ENCODE assay signal across 13 cellular contexts in genomic region chr22:31627223-31627731, GRCh38. TPM values are rescaled to one million over a fixed set of nuclear protein-coding genes. Genes with fewer than 3 reads are reported as not detected.
DNase-seq lines count a peak whose midpoint lies in the region; ATAC-seq, FAIRE-seq and TF ChIP-seq lines count a peak whose summit lies in the region.
"Had no signal": no experiment of that assay in that cellular context is flagged by ENCODE, and none has a peak within 500 bp of the region (broad histone marks: within the 10 kb centered on the region; RNA-seq: fewer than 3 reads in every experiment).

No MANE protein-coding gene starts in this region.

- H3K9me3 Mint-ChIP-seq in natural killer cell: no peaks in the 10 kb centered on the region
- H3K9me3 Mint-ChIP-seq: T-helper 1 cell treated with Interleukin-12 subunit alpha and Interleukin-12 subunit beta and Interleukin-4 antibody, amounts not matched to agents 30 μg/mL and 1 μg/mL, for 36 hours had no signal

- FAIRE-seq in HepG2 (lab: Jason Lieb, UNC): no peak
- FAIRE-seq: pancreas had no signal

- peaks cover 42% of the 10 kb centered on the region for H4K20me1 ChIP-seq in HepG2 (ENCODE audit: insufficient read depth, low read length)

- H3K4me1 Mint-ChIP-seq in natural killer cell: peaks cover 37 to 57% of the 10 kb centered on the region in 2 donors

- no TSS peak for BruUV-seq in HepG2 (replicated peaks; lab: Mats Ljungman, UMichigan)

- H3K4me3 Mint-ChIP-seq in natural killer cell: no peak overlapping the region
- H3K4me3 Mint-ChIP-seq: T-helper 1 cell treated with Interleukin-12 subunit alpha and Interleukin-12 subunit beta and Interleukin-4 antibody, amounts not matched to agents 30 μg/mL and 1 μg/mL, for 36 hours had no signal

- in situ Hi-C loops in HepG2 (cut with HindIII; ENCODE audit: extremely low pct_ligation_motif_present, low pct_unique_long_range_greater_than_20kb): no loop called here

- TF ChIP-seq EP300 in HepG2 (IDR thresholded peaks at IDR 0.05; ENCODE audit: low read depth in 2 of 2, low read length in 2 of 2) (no peak), HepG2 (CRISPR knock-in tag; IDR thresholded peaks at IDR 0.05; ENCODE audit: borderline replicate concordance) (no peak)

- CTCF ChIA-PET in HepG2 (lab: Yijun Ruan, JAX; ENCODE audit: low intra/inter-chr PET ratio, low total read pairs): interaction anchor here (1.5 kb wide), 1 partner anchor 71 kb away, joined by 6 read pairs; no protein-coding TSS in a partner anchor

- H3K4me2 ChIP-seq in HepG2 (ENCODE audit: low read depth, low read length): peak overlapping the region; percentile 50

- H3K36me3 ChIP-seq in HepG2 (replicated peaks in 1 of 2; ENCODE audit: control insufficient read depth in 1 of 2, insufficient read depth in 2 of 2, low read length in 2 of 2) (peaks cover 8 to 17% of the 10 kb centered on the region in 2 experiments), right lobe of liver (peaks cover 0 to 2% (median 0%) of the 10 kb centered on the region in 4 donors), adipocyte (ENCODE audit: control insufficient read depth, insufficient read depth, low read length, severe bottlenecking) (peaks cover 36% of the 10 kb centered on the region), uterus (no peaks in the 10 kb centered on the region)
- H3K36me3 ChIP-seq: pancreas had no signal

- no peaks in the 10 kb centered on the region for H3K9me3 ChIP-seq in HepG2 (ENCODE audit: low read length)
- H3K9me3 ChIP-seq in right lobe of liver: no peaks in the 10 kb centered on the region
- H3K9me3 ChIP-seq in adipocyte (ENCODE audit: control insufficient read depth, low read length): no peaks in the 10 kb centered on the region
- no peaks in the 10 kb centered on the region for H3K9me3 ChIP-seq in uterus
- H3K9me3 ChIP-seq: pancreas had no signal

- peak overlapping the region; percentile 80 to 93 for H3K27ac Mint-ChIP-seq in natural killer cell

- H3K36me3 Mint-ChIP-seq in natural killer cell: no peaks in the 10 kb centered on the region

- peak; percentile 10; the same call in 1 of the 2 replicates for TF ChIP-seq RAD21 in HepG2 (CRISPR knock-in tag; IDR thresholded peaks at IDR 0.05)

- peak overlapping the region; percentile 51 for H3K27ac ChIP-seq in HepG2 (ENCODE audit: extremely low read length, insufficient read depth, low read length)
- no peak overlapping the region for H3K27ac ChIP-seq in right lobe of liver
- H3K27ac ChIP-seq in uterus: peak overlapping the region; percentile 57 to 66

- peaks cover 64% of the 10 kb centered on the region for H3K79me2 ChIP-seq in HepG2 (ENCODE audit: insufficient read depth, low read length)

- H3K27me3 ChIP-seq in HepG2 (ENCODE audit: control insufficient read depth in 1 of 2, insufficient read depth in 2 of 2, low read length in 2 of 2) (no peaks in the 10 kb centered on the region), right lobe of liver (no peaks in the 10 kb centered on the region), adipocyte (replicated peaks; ENCODE audit: control insufficient read depth, insufficient read depth, low read length) (no peaks in the 10 kb centered on the region), uterus (no peaks in the 10 kb centered on the region)
- H3K27me3 ChIP-seq: pancreas had no signal

- TF ChIP-seq CTCF in HepG2 (CRISPR knock-in tag; IDR thresholded peaks at IDR 0.05) (no peak), right lobe of liver (IDR thresholded peaks at IDR 0.05) (no peak), natural killer cell (IDR thresholded peaks at IDR 0.05) (no peak), uterus (IDR thresholded peaks at IDR 0.05) (no peak)

- no peak for TF ChIP-seq POLR2A in HepG2 (IDR thresholded peaks at IDR 0.05; ENCODE audit: insufficient read depth in 1 of 2, low read depth in 2 of 2, low read length in 2 of 2)
- no peak for TF ChIP-seq POLR2A in right lobe of liver (IDR thresholded peaks at IDR 0.05)
- TF ChIP-seq POLR2A in uterus (IDR thresholded peaks at IDR 0.05): no peak

- H3K4me1 ChIP-seq in HepG2 (ENCODE audit: insufficient read depth, low read length) (peaks cover 52% of the 10 kb centered on the region), right lobe of liver (peaks cover 0 to 25% (median 2%) of the 10 kb centered on the region in 4 donors), adipocyte (ENCODE audit: control insufficient read depth, insufficient read depth, low read length) (peaks cover 59% of the 10 kb centered on the region), uterus (peaks cover 0 to 7% of the 10 kb centered on the region in 2 donors)

- intact Hi-C loops in HepG2 (cut with micrococcal nuclease; ENCODE audit: unreplicated experiment): no loop called here
- intact Hi-C loops in right lobe of liver (cut with DNase I): loop anchor here in 1 of 2 donors (10.0 kb wide), 1 partner anchor 62 kb away; no protein-coding TSS in a partner anchor
- intact Hi-C loops in natural killer cell (cut with micrococcal nuclease): no loop called here
- intact Hi-C loops in uterus (cut with DNase I; ENCODE audit: low total_unique reads): no loop called here

- H3K4me3 ChIP-seq in HepG2 (replicated peaks in 1 of 3; ENCODE audit: insufficient read depth in 1 of 3, low read depth in 2 of 3, low read length in 3 of 3) (no peak overlapping the region), right lobe of liver (no peak overlapping the region), adipocyte (ENCODE audit: low read length) (no peak overlapping the region), uterus (no peak overlapping the region)
- H3K4me3 ChIP-seq: pancreas had no signal

- ATAC-seq in HepG2 (peak; percentile 23), right lobe of liver (no peak), natural killer cell (no peak)
- ATAC-seq: pancreas had no signal

- POLR2A ChIA-PET in HepG2 (lab: Yijun Ruan, JAX): interaction anchor here (1.2 kb wide), 1 partner anchor 33 kb away, joined by 3 read pairs; no protein-coding TSS in a partner anchor

- H3K27me3 Mint-ChIP-seq in natural killer cell (ENCODE audit: low read depth in 2 of 2): no peaks in the 10 kb centered on the region

- WGBS in HepG2 (ENCODE audit: low lambda C conversion rate): 73% methylated on average over 4 of the region's 8 CpGs
- 20% methylated on average over 1 of the region's 8 CpGs for WGBS in right lobe of liver (ENCODE audit: insufficient coverage, low coverage, low lambda C conversion rate, missing lambda C conversion rate)

- DNase-seq in HepG2 (ENCODE audit: low spot score): peak; percentile 66
- DNase-seq in right lobe of liver: no peak
- no peak for DNase-seq in adipocyte (ENCODE audit: low read depth)
- no peak for DNase-seq in natural killer cell
- no peak for DNase-seq in uterus
- DNase-seq in kidney tubule cell (ENCODE audit: low spot score): no peak
- no peak for DNase-seq in NCI-H1105 treated with DMSO at 0.1 percent for 48 hours (lab: John Stamatoyannopoulos, UW)
- no peak for DNase-seq in COR-L47 (lab: John Stamatoyannopoulos, UW)
- DNase-seq: activated effector memory CD4-positive, alpha-beta T cell treated with anti-CD3 and anti-CD28 coated beads, Interleukin-2, amount 50 U/mL, for 16 hours; DMS153; NCI-H774 had no signal

- no peak overlapping the region for H2AFZ ChIP-seq in HepG2 (ENCODE audit: low read length)

- H3K9ac ChIP-seq in HepG2 (ENCODE audit: insufficient read depth, low read depth, low read length): 0 out of 2 replicates have a peak overlapping the region, but pooled peaks have one; percentile 20
- peak overlapping the region; percentile 79 for H3K9ac ChIP-seq in adipocyte (ENCODE audit: low read length)

TF ChIP-seq in HepG2, 621 proteins besides CTCF, POLR2A, EP300 and RAD21 (continues in another document):
- TF ChIP-seq ZNF644 (CRISPR knock-in tag; IDR thresholded peaks at IDR 0.05; ENCODE audit: low read depth): 0 out of 2 replicates have a peak, but pooled peaks have one; percentile 11
- no peak for TF ChIP-seq ZNF670 (CRISPR knock-in tag; IDR thresholded peaks at IDR 0.05; ENCODE audit: borderline replicate concordance)

RNA-seq across cellular contexts. Expression of gene PISD, which starts 34.7 kb away (rescaled TPM):
- total RNA-seq in HepG2 (2016; rRNA removed; fragmentation: Illumina TruSeq; extraction: Trizol): 30.0 and 47.7 TPM in 2 replicates
- 8.9 and 9.7 TPM in 2 replicates for total RNA-seq in HepG2 (2016; cell fraction: cytosol; rRNA removed; fragmentation: Illumina TruSeq; extraction: Trizol; ENCODE audit: low read depth)
- 26.3 and 48.8 TPM in 2 replicates for total RNA-seq in HepG2 (2016; cell fraction: insoluble cytoplasmic fraction; rRNA removed; fragmentation: Illumina TruSeq; extraction: Trizol)
- 21.3 and 21.7 TPM in 2 replicates for total RNA-seq in HepG2 (2016; cell fraction: membrane; rRNA removed; fragmentation: Illumina TruSeq; extraction: Trizol)
- 39.3 and 43.4 TPM in 2 replicates for total RNA-seq in HepG2 (2016; cell fraction: nucleus; rRNA removed; fragmentation: Illumina TruSeq; extraction: Trizol)
- 30.1 and 38.6 TPM in 2 replicates for polyA plus RNA-seq in HepG2 (2011; rRNA removed)
- polyA plus RNA-seq in HepG2 (2011; cell fraction: cytosol; rRNA removed): 27.5 and 28.8 TPM in 2 replicates
- polyA plus RNA-seq in HepG2 (2011; cell fraction: nucleus; rRNA removed): 96.1 and 99.7 TPM in 2 replicates
- 21.9 and 29.8 TPM in 2 replicates for polyA plus RNA-seq in HepG2 (2012)
- 7.1 and 8.1 TPM in 2 replicates for polyA plus RNA-seq in HepG2 (2016; cell fraction: cytosol; fragmentation: Illumina TruSeq; extraction: Trizol; ENCODE audit: low read depth)
- polyA plus RNA-seq in HepG2 (2016; cell fraction: insoluble cytoplasmic fraction; fragmentation: Illumina TruSeq; extraction: Trizol; ENCODE audit: low read depth): 25.8 and 29.7 TPM in 2 replicates
- 14.7 and 16.1 TPM in 2 replicates for polyA plus RNA-seq in HepG2 (2016; cell fraction: membrane; fragmentation: Illumina TruSeq; extraction: Trizol; ENCODE audit: low read depth)
- 78.0 and 82.4 TPM in 2 replicates for polyA plus RNA-seq in HepG2 (2016; cell fraction: nucleus; fragmentation: Illumina TruSeq; extraction: Trizol; ENCODE audit: insufficient read depth, low read depth)
- 24.4 and 42.4 TPM in 2 replicates for polyA minus RNA-seq in HepG2 (2011; rRNA and poly(A)+ RNA removed; ENCODE audit: low replicate concordance)
- 13.1 and 16.7 TPM in 2 replicates for polyA minus RNA-seq in HepG2 (2011; cell fraction: cytosol; rRNA and poly(A)+ RNA removed)
- 18.4 and 22.0 TPM in 2 replicates for polyA minus RNA-seq in HepG2 (2011; cell fraction: nucleus; rRNA and poly(A)+ RNA removed)
- total RNA-seq in right lobe of liver: 10 to 100 TPM; 15.5 to 22.9 (median 18.1) TPM
- 10 to 100 TPM; 36.0 to 52.1 (median 47.8) TPM for total RNA-seq in natural killer cell
- 100 to 1,000 TPM in 1 of 4 donors, 10 to 100 TPM in 3; 21.8 to 205 (median 42.2) TPM for total RNA-seq in uterus

Comparison
In these comparisons a context has a peak if more than half of its experiments do, and no peak if none do; other contexts are left out.
1. H3K27ac ChIP-seq: peak in HepG2 (single experiment) and uterus (2 of 2); none in right lobe of liver (0 of 3).